Comparison of ENCODE assay signal across 8 cellular contexts in genomic region chr6:117555882-117556498, GRCh38. TPM values are rescaled to one million over a fixed set of nuclear protein-coding genes. Genes with fewer than 3 reads are reported as not detected.
DNase-seq lines count a peak whose midpoint lies in the region; ATAC-seq lines count a peak whose summit lies in the region.

No MANE protein-coding gene starts in this region.

- no peak overlapping the region for H3K27ac Mint-ChIP-seq in memory B cell

- DNase-seq in EL (peak; percentile 54), HT1080 (ENCODE audit: low read depth) (peak; percentile 35), UCSD-AML1 (lab: John Stamatoyannopoulos, UW; ENCODE audit: unreplicated experiment) (peak; percentile 8), cerebellum (ENCODE audit: low spot score) (peak; percentile 26), memory B cell (ENCODE audit: low spot score in 2 of 2) (peak; percentile 48 to 55)
- DNase-seq in stimulated activated naive CD8-positive, alpha-beta T cell treated with anti-CD3 and anti-CD28 coated beads, Interleukin-15, Interleukin-2, amounts not matched to agents 100 U/mL and 50 U/mL, for 24 hours: peak; percentile 64

- H3K27me3 Mint-ChIP-seq in memory B cell: peaks cover 3% of the 10 kb centered on the region

- H3K4me1 Mint-ChIP-seq in memory B cell: peaks cover 2% of the 10 kb centered on the region

- ATAC-seq in memory B cell (ENCODE audit: low read depth) (no peak), GM18498 (IDR thresholded peaks at IDR 0.05; ENCODE audit: unreplicated experiment) (no peak), HG03108 (IDR thresholded peaks at IDR 0.05; ENCODE audit: unreplicated experiment) (no peak)
- no peak for ATAC-seq in stimulated activated naive CD8-positive, alpha-beta T cell treated with anti-CD3 and anti-CD28 coated beads, Interleukin-15, Interleukin-2, amounts not matched to agents 100 U/mL and 50 U/mL, for 24 hours

- H3K36me3 Mint-ChIP-seq in memory B cell: no peaks in the 10 kb centered on the region

- H3K4me3 Mint-ChIP-seq in memory B cell: no peak overlapping the region

- H3K9me3 Mint-ChIP-seq in memory B cell: no peaks in the 10 kb centered on the region

RNA-seq across cellular contexts. Expression of gene GOPC, which starts 46.3 kb away (rescaled TPM):
- total RNA-seq in HT1080 (2014; rRNA removed; shearing (Covaris generic)): 16.7 and 19.0 TPM in 2 replicates
- 19.6 and 26.8 TPM in 2 replicates for polyA plus RNA-seq in HT1080 (2015; cell fraction: cytosol; rRNA removed)
- polyA plus RNA-seq in HT1080 (2015; cell fraction: nucleus; rRNA removed): 47.8 and 49.2 TPM in 2 replicates
- 43.4 TPM for total RNA-seq in cerebellum

Comparison
In these comparisons a context has a peak if more than half of its experiments do, and no peak if none do; other contexts are left out.
1. DNase-seq: peak in every context shown above with its lines; median percentile 64 in stimulated activated naive CD8-positive, alpha-beta T cell treated with anti-CD3 and anti-CD28 coated beads, Interleukin-15, Interleukin-2, amounts not matched to agents 100 U/mL and 50 U/mL, for 24 hours; 54 in EL; 52 in memory B cell; 35 in HT1080; 26 in cerebellum; 8 in UCSD-AML1.